In the genomic region with DNA sequence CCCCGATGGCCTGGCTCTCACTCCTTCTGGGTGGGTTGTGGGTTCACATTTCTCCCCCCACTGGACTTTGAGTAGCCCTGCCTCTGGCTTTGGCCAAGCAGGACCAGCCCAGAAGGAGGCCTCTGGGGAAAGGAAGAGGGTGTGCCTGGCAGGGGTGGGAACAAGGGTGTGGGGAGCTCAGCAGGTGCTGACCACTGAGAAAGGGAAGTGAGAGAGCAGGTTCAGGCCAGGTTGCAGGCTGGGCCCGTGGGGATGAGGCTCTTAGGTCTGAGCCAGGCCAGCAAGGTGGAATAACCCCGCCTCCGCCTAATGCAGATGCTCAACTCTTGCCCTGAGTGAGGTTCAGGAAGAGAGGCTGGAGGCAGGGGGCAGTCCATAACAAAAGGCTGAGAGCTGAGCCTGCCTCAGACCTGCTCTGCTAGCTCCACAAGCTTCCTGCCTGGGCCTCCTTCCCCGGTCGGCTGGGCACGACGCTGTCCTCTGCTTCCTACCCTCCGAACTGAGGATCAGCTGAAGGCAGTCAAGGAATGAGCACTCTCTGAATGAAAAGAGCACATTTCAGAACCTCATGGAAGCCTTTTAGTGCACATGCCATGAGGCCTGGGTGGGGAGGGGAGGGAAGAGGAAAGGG, we compare ENCODE assay signal across 10 cellular contexts.
DNase-seq lines count a peak whose midpoint lies in the region; ATAC-seq lines count a peak whose summit lies in the region.
"Had no signal": no experiment of that assay in that cellular context is flagged by ENCODE, and none has a peak within 500 bp of the region (broad histone marks: within the 10 kb centered on the region; RNA-seq: fewer than 3 reads in every experiment).

No MANE protein-coding gene starts in this region.

- H3K4me1 Mint-ChIP-seq in stimulated activated naive B cell treated with anti-CD40 and anti-IgM and Interleukin-4, amounts not matched to agents 10 μg/mL and 1 μg/mL and 100 μg/mL, for 72 hours, result peaks cover 44% of the 10 kb centered on the region in 2 donors

- peak overlapping the region; percentile 81 for H3K27ac Mint-ChIP-seq in stimulated activated naive B cell treated with anti-CD40 and anti-IgM and Interleukin-4, amounts not matched to agents 10 μg/mL and 1 μg/mL and 100 μg/mL, for 72 hours

- peak; percentile 10 for DNase-seq in NCI-H146 (lab: John Stamatoyannopoulos, UW)
- DNase-seq in NCI-H146 treated with DMSO at 0.1 percent for 48 hours (lab: John Stamatoyannopoulos, UW; ENCODE audit: unreplicated experiment), result no peak
- DNase-seq in NCI-H510A treated with DMSO at 0.1 percent for 48 hours (lab: John Stamatoyannopoulos, UW), result peak; percentile 61
- DNase-seq in stimulated activated naive B cell treated with anti-CD40 and anti-IgM and Interleukin-4, amounts not matched to agents 10 μg/mL and 1 μg/mL and 100 μg/mL, for 72 hours, result peak; percentile 65
- no peak for DNase-seq in NCI-H2107 (lab: John Stamatoyannopoulos, UW)
- no peak for DNase-seq in sciatic nerve (ENCODE audit: low spot score)
- DNase-seq in foreskin melanocyte, result no peak
- DNase-seq: activated CD4-positive, alpha-beta T cell treated with anti-CD3 and anti-CD28 coated beads, Interleukin-2, amount 50 U/mL, for 48 hours; posterior cingulate gyrus had no signal

- H3K9me3 Mint-ChIP-seq in stimulated activated naive B cell treated with anti-CD40 and anti-IgM and Interleukin-4, amounts not matched to agents 10 μg/mL and 1 μg/mL and 100 μg/mL, for 72 hours, result peaks cover 3% of the 10 kb centered on the region in 2 donors

- H3K36me3 Mint-ChIP-seq in stimulated activated naive B cell treated with anti-CD40 and anti-IgM and Interleukin-4, amounts not matched to agents 10 μg/mL and 1 μg/mL and 100 μg/mL, for 72 hours, result peaks cover 0 to 7% of the 10 kb centered on the region in 2 donors

- H3K27me3 Mint-ChIP-seq in stimulated activated naive B cell treated with anti-CD40 and anti-IgM and Interleukin-4, amounts not matched to agents 10 μg/mL and 1 μg/mL and 100 μg/mL, for 72 hours, result peaks cover 11 to 14% of the 10 kb centered on the region in 2 donors

- intact Hi-C loops in sciatic nerve (cut with DNase I), result no loop called here

- ATAC-seq in HG02678 (IDR thresholded peaks at IDR 0.05; ENCODE audit: unreplicated experiment), result peak; percentile 86
- peak; percentile 87 to 91 for ATAC-seq in stimulated activated naive B cell treated with anti-CD40 and anti-IgM and Interleukin-4, amounts not matched to agents 10 μg/mL and 1 μg/mL and 100 μg/mL, for 72 hours (replicated peaks)
- ATAC-seq in sciatic nerve, result no peak

- peak overlapping the region in 1 of 2 donors; percentile 26 for H3K4me3 Mint-ChIP-seq in stimulated activated naive B cell treated with anti-CD40 and anti-IgM and Interleukin-4, amounts not matched to agents 10 μg/mL and 1 μg/mL and 100 μg/mL, for 72 hours

Comparison
In these comparisons a context has a peak if more than half of its experiments do, and no peak if none do; other contexts are left out.
1. DNase-seq: peak in NCI-H146 (single experiment), NCI-H510A treated with DMSO at 0.1 percent for 48 hours (single experiment) and stimulated activated naive B cell treated with anti-CD40 and anti-IgM and Interleukin-4, amounts not matched to agents 10 μg/mL and 1 μg/mL and 100 μg/mL, for 72 hours (single experiment); none in NCI-H146 treated with DMSO at 0.1 percent for 48 hours (single experiment), NCI-H2107 (single experiment), sciatic nerve (single experiment) and foreskin melanocyte (single experiment).